8 cellular contexts compared by ENCODE assay signal in the genomic region with DNA sequence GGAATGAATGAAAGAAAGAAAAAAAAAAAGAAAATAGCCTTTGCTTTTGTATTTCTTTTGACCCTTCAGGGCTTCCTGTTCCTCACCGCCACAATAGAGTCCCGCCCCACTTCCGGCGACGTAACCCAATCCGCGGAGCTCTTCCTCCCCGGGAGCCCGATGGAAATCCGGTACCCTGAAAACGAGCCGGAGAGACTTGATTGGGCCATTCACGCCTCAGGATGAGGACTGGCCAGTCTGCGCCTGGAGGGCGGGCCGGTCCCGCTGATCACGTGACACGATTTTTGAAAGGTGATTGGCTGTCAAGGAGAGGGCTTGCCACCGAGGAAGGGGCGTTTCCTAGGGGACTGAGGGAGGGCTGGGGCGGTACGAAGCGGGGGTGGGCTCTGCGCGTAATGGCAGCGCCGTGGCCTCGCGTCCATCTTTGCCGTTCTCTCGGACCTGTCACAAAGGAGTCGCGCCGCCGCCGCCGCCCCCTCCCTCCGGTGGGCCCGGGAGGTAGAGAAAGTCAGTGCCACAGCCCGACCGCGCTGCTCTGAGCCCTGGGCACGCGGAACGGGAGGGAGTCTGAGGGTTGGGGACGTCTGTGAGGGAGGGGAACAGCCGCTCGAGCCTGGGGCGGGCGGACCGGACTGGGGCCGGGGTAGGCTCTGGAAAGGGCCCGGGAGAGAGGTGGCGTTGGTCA. TPM values are rescaled to one million over a fixed set of nuclear protein-coding genes. Genes with fewer than 3 reads are reported as not detected.
A peak's percentile ranks its signal among the peaks of the same experiment; 100 is the strongest.
DNase-seq lines count a peak whose midpoint lies in the region; ATAC-seq and TF ChIP-seq lines count a peak whose summit lies in the region.

A gene with protein sequence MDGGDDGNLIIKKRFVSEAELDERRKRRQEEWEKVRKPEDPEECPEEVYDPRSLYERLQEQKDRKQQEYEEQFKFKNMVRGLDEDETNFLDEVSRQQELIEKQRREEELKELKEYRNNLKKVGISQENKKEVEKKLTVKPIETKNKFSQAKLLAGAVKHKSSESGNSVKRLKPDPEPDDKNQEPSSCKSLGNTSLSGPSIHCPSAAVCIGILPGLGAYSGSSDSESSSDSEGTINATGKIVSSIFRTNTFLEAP (minus strand): TSS at position 95 of the 685 bp plus-strand sequence. CDS start 12,185 bp downstream, outside the sequence.
A gene (plus strand): TSS at position 385 of the 685 bp plus-strand sequence. CDS start 18,330 bp downstream, outside the sequence.

- H3K4me3 Mint-ChIP-seq in progenitor cell of endocrine pancreas (ENCODE audit: low read depth): peak within 1 kb of the TSS; percentile 95

- peak; percentile 91 to 92 for DNase-seq in NCI-H187 (lab: John Stamatoyannopoulos, UW)
- peak; percentile 82 to 99 (median 97) for DNase-seq in T-helper 2 cell
- DNase-seq in left ventricle myocardium inferior: peak; percentile 96
- DNase-seq in progenitor cell of endocrine pancreas (ENCODE audit: low spot score, unreplicated experiment): peak; percentile 99
- DNase-seq in ureter (ENCODE audit: low spot score): peak; percentile 100

- no peaks in the 10 kb centered on the region for H3K9me3 ChIP-seq in left ventricle myocardium inferior (replicated peaks)

- no peaks in the 10 kb centered on the region for H3K27me3 ChIP-seq in left ventricle myocardium inferior (ENCODE audit: low read depth)

- H3K27me3 Mint-ChIP-seq in progenitor cell of endocrine pancreas: no peaks in the 10 kb centered on the region

- TF ChIP-seq CTCF in left ventricle myocardium inferior (IDR thresholded peaks at IDR 0.05; ENCODE audit: borderline replicate concordance): no peak
- no peak for TF ChIP-seq CTCF in progenitor cell of endocrine pancreas (IDR thresholded peaks at IDR 0.05; ENCODE audit: unreplicated experiment)

- H3K36me3 ChIP-seq in left ventricle myocardium inferior: no peaks in the 10 kb centered on the region

- H3K36me3 Mint-ChIP-seq in progenitor cell of endocrine pancreas (ENCODE audit: insufficient read depth): peaks cover 2% of the 10 kb centered on the region

- intact Hi-C loops in left ventricle myocardium inferior (cut with micrococcal nuclease): no loop called here

- peak within 1 kb of the TSS; percentile 94 for H3K27ac ChIP-seq in angular gyrus (ENCODE audit: low read depth, low read length)
- peak within 1 kb of the TSS; percentile 95 for H3K27ac ChIP-seq in left ventricle myocardium inferior (replicated peaks)

- H3K4me3 ChIP-seq in left ventricle myocardium inferior: peak within 1 kb of the TSS; percentile 97

- H3K4me1 ChIP-seq in left ventricle myocardium inferior: peaks cover 63% of the 10 kb centered on the region

- peak; percentile 89 for ATAC-seq in GM18498 (IDR thresholded peaks at IDR 0.05; ENCODE audit: unreplicated experiment)
- peak; percentile 90 for ATAC-seq in HG02938 (IDR thresholded peaks at IDR 0.05; ENCODE audit: unreplicated experiment)

- peaks cover 33% of the 10 kb centered on the region for H3K4me1 Mint-ChIP-seq in progenitor cell of endocrine pancreas (ENCODE audit: low read depth)

- peak within 1 kb of the TSS; percentile 95 for H3K27ac Mint-ChIP-seq in progenitor cell of endocrine pancreas

- H3K9me3 Mint-ChIP-seq in progenitor cell of endocrine pancreas (ENCODE audit: low read depth): no peaks in the 10 kb centered on the region

RNA-seq across cellular contexts. Expression of the first gene that starts in this region (rescaled TPM):
- 56.3 TPM for total RNA-seq in left ventricle myocardium inferior
- total RNA-seq in progenitor cell of endocrine pancreas: 101 and 115 TPM in 2 replicates
- 122 TPM for total RNA-seq in ureter

RNA-seq across cellular contexts. Expression of the second gene that starts in this region (rescaled TPM):
- total RNA-seq in left ventricle myocardium inferior: 14.0 TPM
- 57.4 and 63.7 TPM in 2 replicates for total RNA-seq in progenitor cell of endocrine pancreas
- 44.7 TPM for total RNA-seq in ureter

Comparison
In these comparisons a context has a peak if more than half of its experiments do, and no peak if none do; other contexts are left out.
1. Peak in every context shown above with its lines: DNase-seq, ATAC-seq, H3K4me3 ChIP-seq and H3K27ac ChIP-seq.